Comparison of ENCODE assay signal across 8 cellular contexts in the genomic region with DNA sequence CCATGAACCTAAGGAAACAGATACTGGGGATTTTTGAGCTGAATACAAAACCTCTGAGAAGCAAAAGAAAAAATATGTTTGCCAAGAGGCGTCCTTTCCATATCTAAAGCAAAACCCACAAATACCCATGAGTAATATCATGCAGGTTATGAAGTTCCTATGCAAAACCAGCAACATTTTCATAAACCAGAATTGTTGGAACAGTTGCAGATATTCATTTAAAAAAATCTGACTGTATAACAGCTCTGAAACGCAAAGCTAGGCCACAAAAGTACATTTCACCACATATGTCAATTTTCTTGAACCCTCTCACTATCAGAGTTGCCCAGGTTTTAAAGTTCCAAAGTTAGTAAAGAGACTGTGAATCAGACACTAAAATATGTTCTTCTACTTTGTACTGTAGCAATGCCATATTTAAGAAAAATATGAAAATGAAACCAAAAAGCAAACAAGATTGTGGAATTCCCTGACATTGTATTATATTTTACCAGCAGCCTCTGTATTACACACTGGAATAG. TPM values are rescaled to one million over a fixed set of nuclear protein-coding genes. Genes with fewer than 3 reads are reported as not detected.
A peak's percentile ranks its signal among the peaks of the same experiment; 100 is the strongest.
DNase-seq lines count a peak whose midpoint lies in the region; ATAC-seq, FAIRE-seq and TF ChIP-seq lines count a peak whose summit lies in the region.

No MANE protein-coding gene starts in this region.

- peaks cover 13% of the 10 kb centered on the region for H3K9me3 Mint-ChIP-seq in T-helper 1 cell treated with Interleukin-12 subunit alpha and Interleukin-12 subunit beta and Interleukin-4 antibody, amounts not matched to agents 30 μg/mL and 1 μg/mL, for 36 hours

- no peak for FAIRE-seq in urothelium cell line (lab: Jason Lieb, UNC)

- peaks cover 10% of the 10 kb centered on the region for H3K36me3 Mint-ChIP-seq in T-helper 1 cell treated with Interleukin-12 subunit alpha and Interleukin-12 subunit beta and Interleukin-4 antibody, amounts not matched to agents 30 μg/mL and 1 μg/mL, for 36 hours (ENCODE audit: low read depth)

- H3K4me1 Mint-ChIP-seq in T-helper 1 cell treated with Interleukin-12 subunit alpha and Interleukin-12 subunit beta and Interleukin-4 antibody, amounts not matched to agents 30 μg/mL and 1 μg/mL, for 36 hours (ENCODE audit: low read depth) = peaks cover 67% of the 10 kb centered on the region

- H3K27ac ChIP-seq in muscle layer of duodenum (ENCODE audit: low read length) = peak overlapping the region; percentile 10

- TF ChIP-seq CTCF in GM12864 (IDR thresholded peaks at IDR 0.05; ENCODE audit: low read depth, low read length, missing control alignments) = no peak

- peak overlapping the region; percentile 96 for H3K27ac Mint-ChIP-seq in T-helper 1 cell treated with Interleukin-12 subunit alpha and Interleukin-12 subunit beta and Interleukin-4 antibody, amounts not matched to agents 30 μg/mL and 1 μg/mL, for 36 hours

- H3K4me1 ChIP-seq in muscle layer of duodenum (ENCODE audit: control insufficient read depth in 1 of 2, insufficient read depth in 2 of 2, low read length in 2 of 2) = peaks cover 4 to 14% of the 10 kb centered on the region in 2 donors

- H3K9me3 ChIP-seq in muscle layer of duodenum (ENCODE audit: control insufficient read depth in 1 of 2, low read length in 2 of 2) = no peaks in the 10 kb centered on the region

- no peaks in the 10 kb centered on the region for H3K27me3 Mint-ChIP-seq in T-helper 1 cell treated with Interleukin-12 subunit alpha and Interleukin-12 subunit beta and Interleukin-4 antibody, amounts not matched to agents 30 μg/mL and 1 μg/mL, for 36 hours (ENCODE audit: low read depth)

- peak; percentile 33 for ATAC-seq in HG02623 (IDR thresholded peaks at IDR 0.05; ENCODE audit: unreplicated experiment)
- ATAC-seq in left ventricle myocardium superior = no peak

- H3K27me3 ChIP-seq in muscle layer of duodenum (ENCODE audit: low read depth, low read length) = no peaks in the 10 kb centered on the region

- intact Hi-C loops in left ventricle myocardium superior (cut with micrococcal nuclease) = no loop called here

- DNase-seq in GM12864 (ENCODE audit: low read depth) (peak; percentile 66), left ventricle myocardium superior (no peak), SHP77 treated with DMSO at 0.1 percent for 48 hours (lab: John Stamatoyannopoulos, UW) (no peak), kidney tubule cell (ENCODE audit: low spot score) (no peak), urothelium cell line (ENCODE audit: low spot score) (no peak)

- peak overlapping the region; percentile 70 for H3K4me3 Mint-ChIP-seq in T-helper 1 cell treated with Interleukin-12 subunit alpha and Interleukin-12 subunit beta and Interleukin-4 antibody, amounts not matched to agents 30 μg/mL and 1 μg/mL, for 36 hours

- H3K4me3 ChIP-seq in GM12864 (ENCODE audit: low read depth, low read length) (no peak overlapping the region; the same call in 1 of the 2 replicates), muscle layer of duodenum (ENCODE audit: low read depth in 1 of 2, low read length in 2 of 2) (no peak overlapping the region)

- H3K36me3 ChIP-seq in muscle layer of duodenum (ENCODE audit: control insufficient read depth in 1 of 2, insufficient read depth in 2 of 2, low read length in 2 of 2) = peaks cover 0 to 4% of the 10 kb centered on the region in 2 donors

RNA-seq across cellular contexts. Expression of gene HIF1A, which starts 33.8 kb away (rescaled TPM):
- 55.0 TPM for total RNA-seq in left ventricle myocardium superior
